ENCODE assay signal across 8 cellular contexts in the genomic region with DNA sequence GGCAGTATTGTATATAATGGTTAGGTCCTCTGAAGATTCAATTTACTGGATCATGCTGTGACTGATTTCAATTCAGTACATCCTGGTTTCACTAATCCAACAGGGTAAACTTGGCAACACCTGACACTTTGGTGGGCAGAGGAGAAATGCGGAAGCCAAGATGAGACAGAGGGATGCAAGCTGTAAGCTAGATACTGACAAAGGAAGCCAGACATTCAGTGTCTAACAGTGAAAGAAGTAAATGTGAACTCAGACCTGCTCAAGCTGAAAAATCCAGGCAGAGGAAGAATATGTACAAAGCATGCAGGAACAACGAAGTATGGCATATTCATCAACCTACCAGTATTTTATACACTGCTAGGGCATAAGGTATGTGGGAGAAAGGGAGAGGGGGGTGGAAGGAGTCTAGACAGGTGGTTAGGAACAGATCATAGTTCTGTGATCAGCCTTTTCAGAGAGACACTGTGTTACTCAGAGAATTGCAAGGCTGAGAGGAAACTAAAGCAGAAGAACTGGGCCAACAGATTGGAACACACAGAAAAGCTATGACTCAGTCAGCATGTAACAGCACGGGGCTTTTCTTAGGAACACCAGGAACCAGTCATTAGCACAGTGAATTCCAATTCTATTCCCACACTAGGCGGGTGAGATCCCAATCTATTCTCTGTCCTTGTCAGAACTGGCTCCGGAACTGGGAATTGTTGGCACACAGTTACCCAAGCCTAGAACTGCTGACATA. TPM values are rescaled to one million over a fixed set of nuclear protein-coding genes. Genes with fewer than 3 reads are reported as not detected.
A peak's percentile ranks its signal among the peaks of the same experiment; 100 is the strongest.
DNase-seq lines count a peak whose midpoint lies in the region; ATAC-seq, FAIRE-seq and TF ChIP-seq lines count a peak whose summit lies in the region.
"Had no signal": no experiment of that assay in that cellular context is flagged by ENCODE, and none has a peak within 500 bp of the region (broad histone marks: within the 10 kb centered on the region; RNA-seq: fewer than 3 reads in every experiment).

No MANE protein-coding gene starts in this region.

- ATAC-seq in pancreas (peak; percentile 40 to 85 (median 72)), Right ventricle myocardium superior (ENCODE audit: poor library complexity) (no peak)

- no peaks in the 10 kb centered on the region for H3K9me3 ChIP-seq in pancreas
- H3K9me3 ChIP-seq: adrenal gland had no signal

- no peak for TF ChIP-seq CTCF in pancreas (IDR thresholded peaks at IDR 0.05)
- TF ChIP-seq CTCF in GM10266 (IDR thresholded peaks at IDR 0.05; ENCODE audit: control insufficient read depth, insufficient read depth, low read depth, missing control alignments): no peak

- FAIRE-seq in pancreas (lab: Jason Lieb, UNC): no peak

- intact Hi-C loops in pancreas (cut with DNase I) (no loop called here), Right ventricle myocardium superior (cut with DNase I) (no loop called here)

- no peak overlapping the region for H3K27ac ChIP-seq in pancreas
- H3K27ac ChIP-seq: adrenal gland had no signal

- H3K4me1 ChIP-seq in pancreas: peaks cover 0 to 6% (median 0%) of the 10 kb centered on the region in 3 donors
- H3K4me1 ChIP-seq: adrenal gland had no signal

- H3K36me3 ChIP-seq in pancreas: no peaks in the 10 kb centered on the region
- H3K36me3 ChIP-seq: adrenal gland had no signal

- DNase-seq in Daoy (ENCODE audit: low read depth) (peak; percentile 20), RKO (ENCODE audit: low spot score) (peak; percentile 8), pancreas (peak in 3 of 6 donors; percentile 16 to 40 (median 19)), NCI-H510A (lab: John Stamatoyannopoulos, UW) (no peak), GM10266 (ENCODE audit: extremely low spot score) (no peak), Right ventricle myocardium superior (no peak)
- peak; percentile 22 for DNase-seq in central memory CD4-positive, alpha-beta T cell
- DNase-seq: adrenal gland had no signal

- H3K27me3 ChIP-seq in pancreas: no peaks in the 10 kb centered on the region
- H3K27me3 ChIP-seq: adrenal gland had no signal

- H3K4me3 ChIP-seq in pancreas: no peak overlapping the region
- H3K4me3 ChIP-seq: adrenal gland had no signal

- WGBS in pancreas, 2 donors: 50 to 65% methylated on average over 5 of the region's 5 CpGs

RNA-seq across cellular contexts. Expression of a gene that starts 40.3 kb away (rescaled TPM):
- 19.9 and 28.0 TPM in 2 replicates for total RNA-seq in Daoy (2014; rRNA removed; shearing (Covaris generic))
- total RNA-seq in pancreas (under 1 TPM; 0.28 to 0.79 (median 0.71) TPM), Right ventricle myocardium superior (0.65 TPM)
- under 1 TPM; 0.27 to 0.77 TPM for polyA plus RNA-seq in pancreas

Comparison
In these comparisons a context has a peak if more than half of its experiments do, and no peak if none do; other contexts are left out.
1. DNase-seq: peak in Daoy (single experiment), RKO (single experiment) and central memory CD4-positive, alpha-beta T cell (single experiment); none in NCI-H510A (single experiment), GM10266 (single experiment) and Right ventricle myocardium superior (single experiment).
2. RNA of a gene that starts 40.3 kb away (total RNA-seq): 19.9 to 28.0 TPM in Daoy; 0.28 to 0.79 TPM in pancreas and 0.65 TPM in Right ventricle myocardium superior (single experiment); every median in the first group is over 10 times any median in the second.